Comparison of ENCODE assay signal across 15 cellular contexts in the genomic region with DNA sequence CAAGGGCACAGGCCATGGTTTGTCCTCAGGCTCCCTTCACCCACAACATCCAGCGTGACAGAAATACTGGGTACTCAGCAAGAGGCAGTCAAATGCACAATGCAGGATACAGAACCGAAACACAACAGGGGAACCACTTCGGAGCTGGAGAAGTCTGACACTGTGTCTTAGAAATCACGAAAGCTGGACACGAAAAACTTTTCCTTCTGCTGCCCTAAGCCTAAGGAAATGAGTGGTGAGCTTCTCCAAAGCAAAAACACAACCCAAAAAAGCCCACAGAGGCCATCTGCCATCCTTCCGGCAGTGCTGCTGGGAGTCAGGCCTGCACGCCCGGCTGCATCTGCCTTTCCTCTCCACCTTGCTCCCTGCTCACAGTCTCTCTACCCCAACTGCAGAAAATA.
DNase-seq lines count a peak whose midpoint lies in the region; ATAC-seq and TF ChIP-seq lines count a peak whose summit lies in the region.
"Had no signal": no experiment of that assay in that cellular context is flagged by ENCODE, and none has a peak within 500 bp of the region (broad histone marks: within the 10 kb centered on the region; RNA-seq: fewer than 3 reads in every experiment).

No MANE protein-coding gene starts in this region.

- H3K4me2 ChIP-seq in DOHH2 (ENCODE audit: low read length) (peak overlapping the region; percentile 63), MM.1S (ENCODE audit: low read depth, low read length) (peak overlapping the region; percentile 74)
- H3K4me2 ChIP-seq: KMS-11 had no signal

- H3K36me3 ChIP-seq in DOHH2 (ENCODE audit: control insufficient read depth, low read length) (peaks cover 54% of the 10 kb centered on the region), MM.1S (replicated peaks; ENCODE audit: insufficient read depth, low read length) (no peaks in the 10 kb centered on the region)
- H3K36me3 ChIP-seq: SJSA1 had no signal

- H3F3A ChIP-seq in DOHH2 (ENCODE audit: control insufficient read depth, insufficient read depth) (0 out of 2 replicates have a peak, but pooled peaks cover 6% of the 10 kb centered on the region), MM.1S (ENCODE audit: insufficient read depth, low read length) (peaks cover 24% of the 10 kb centered on the region)

- DNase-seq in MM.1S (peak; percentile 51), dorsolateral prefrontal cortex (peak in 2 of 10 donors; percentile 53 to 85), pons (ENCODE audit: low spot score) (peak; percentile 81), SK-N-DZ (ENCODE audit: low spot score) (no peak), GF-D8 (lab: John Stamatoyannopoulos, UW) (no peak)
- DNase-seq: activated T-cell treated with anti-CD3 and anti-CD28 coated beads, Interleukin-2, amount 50 U/mL, for 1 hour; CD4-positive, alpha-beta memory T cell; NCI-H187 treated with DMSO at 0.1 percent for 48 hours; psoas muscle; stimulated activated CD4-positive, alpha-beta T cell treated with anti-CD3 and anti-CD28 coated beads, Interleukin-1b, Interleukin-23, amount 100 ng/mL, for 48 hours had no signal

- H3K9ac ChIP-seq in MM.1S (ENCODE audit: low read length), result peak overlapping the region; percentile 57
- H3K9ac ChIP-seq: KMS-11 had no signal

- H3K79me2 ChIP-seq in DOHH2 (ENCODE audit: control insufficient read depth, low read length) (peaks cover 25% of the 10 kb centered on the region), MM.1S (ENCODE audit: low read length) (peaks cover 15% of the 10 kb centered on the region)

- no peaks in the 10 kb centered on the region for H3K9me3 ChIP-seq in DOHH2 (ENCODE audit: control insufficient read depth, insufficient read depth, low read length)
- H3K9me3 ChIP-seq in MM.1S (replicated peaks; ENCODE audit: insufficient read depth, low read length), result no peaks in the 10 kb centered on the region
- H3K9me3 ChIP-seq: psoas muscle, SJSA1 had no signal

- H2AFZ ChIP-seq in MM.1S (ENCODE audit: low read length), result peak overlapping the region; percentile 33

- H3K27me3 ChIP-seq in DOHH2 (ENCODE audit: control insufficient read depth, low read length) (no peaks in the 10 kb centered on the region), MM.1S (replicated peaks; ENCODE audit: insufficient read depth, low read length) (no peaks in the 10 kb centered on the region), dorsolateral prefrontal cortex (no peaks in the 10 kb centered on the region)
- H3K27me3 ChIP-seq: SJSA1 had no signal

- peak overlapping the region; percentile 66 for H3K27ac ChIP-seq in DOHH2 (ENCODE audit: low read depth, low read length)
- peak overlapping the region; percentile 89 for H3K27ac ChIP-seq in MM.1S (ENCODE audit: low read length)
- peak overlapping the region in 44 of 59 donors; percentile 1 to 93 (median 51) for H3K27ac ChIP-seq in dorsolateral prefrontal cortex
- H3K27ac ChIP-seq: KMS-11, psoas muscle, SJSA1 had no signal

- ATAC-seq in GM21737 (IDR thresholded peaks at IDR 0.05; ENCODE audit: unreplicated experiment), result no peak
- no peak for ATAC-seq in GM21381 (IDR thresholded peaks at IDR 0.05; ENCODE audit: unreplicated experiment)

- TF ChIP-seq CTCF in DOHH2 (IDR thresholded peaks at IDR 0.05; ENCODE audit: low read depth, low read length, poor library complexity, severe bottlenecking), result no peak
- TF ChIP-seq CTCF in MM.1S (IDR thresholded peaks at IDR 0.05; ENCODE audit: low read length), result no peak
- no peak for TF ChIP-seq CTCF in dorsolateral prefrontal cortex (IDR thresholded peaks at IDR 0.05 in 54 of 56, conservative IDR thresholded peaks at IDR 0.05 in 2 of 56; ENCODE audit: low read depth in 1 of 56, partially characterized antibody in 56 of 56)

- intact Hi-C loops in dorsolateral prefrontal cortex (cut with DNase I), result no loop called here

- H4K20me1 ChIP-seq in DOHH2 (ENCODE audit: control insufficient read depth, insufficient read depth, low read depth, low read length) (no peaks in the 10 kb centered on the region), MM.1S (ENCODE audit: insufficient read depth, low read length) (no peaks in the 10 kb centered on the region)

- no peaks in the 10 kb centered on the region for H3K9me2 ChIP-seq in DOHH2 (replicated peaks; ENCODE audit: control insufficient read depth, low read length)
- H3K9me2 ChIP-seq in MM.1S (replicated peaks; ENCODE audit: insufficient read depth, low read length), result no peaks in the 10 kb centered on the region

- peak overlapping the region; percentile 43 for H3K4me3 ChIP-seq in DOHH2 (ENCODE audit: low read length)
- H3K4me3 ChIP-seq in MM.1S (ENCODE audit: low read length), result peak overlapping the region; percentile 28
- no peak overlapping the region for H3K4me3 ChIP-seq in dorsolateral prefrontal cortex
- H3K4me3 ChIP-seq: psoas muscle, SJSA1 had no signal

- peaks cover 51% of the 10 kb centered on the region for H3K4me1 ChIP-seq in DOHH2 (ENCODE audit: control insufficient read depth, low read length)
- peaks cover 50% of the 10 kb centered on the region for H3K4me1 ChIP-seq in MM.1S (ENCODE audit: low read length)
- H3K4me1 ChIP-seq: psoas muscle, SJSA1 had no signal

Comparison
In these comparisons a context has a peak if more than half of its experiments do, and no peak if none do; other contexts are left out.
1. H3K4me3 ChIP-seq: peak in DOHH2 (single experiment) and MM.1S (single experiment); none in dorsolateral prefrontal cortex (0 of 59).
2. DNase-seq: peak in MM.1S (single experiment) and pons (single experiment); none in SK-N-DZ (single experiment) and GF-D8 (single experiment).
3. Peak in every context shown above with its lines, with median percentiles within 50 percentile points of each other: H3K27ac ChIP-seq.